Comparison of ENCODE assay signal across 8 cellular contexts in genomic region chr10:72273410-72274212, GRCh38. TPM values are rescaled to one million over a fixed set of nuclear protein-coding genes. Genes with fewer than 3 reads are reported as not detected.
A peak's percentile ranks its signal among the peaks of the same experiment; 100 is the strongest.
DNase-seq lines count a peak whose midpoint lies in the region; ATAC-seq and TF ChIP-seq lines count a peak whose summit lies in the region.

Gene DDIT4 (plus strand): TSS chr10:72273924. CDS start chr10:72274217, 293 bp downstream.

- ATAC-seq in HG02870 (IDR thresholded peaks at IDR 0.05; ENCODE audit: unreplicated experiment) (peak; percentile 84), heart right ventricle (peak; percentile 90 to 95 (median 94)), upper lobe of right lung (peak; percentile 94)

- in situ Hi-C loops in GM13976 (cut with MboI; ENCODE audit: low sequenced_read_pairs, unreplicated experiment) = loop anchor here (10.0 kb wide), 1 partner anchor 61 kb away; no protein-coding TSS in a partner anchor

- 0 to 1% methylated on average over 64 to 67 of the region's 67 CpGs for WGBS in heart right ventricle, 2 donors

- H3K4me1 ChIP-seq in heart right ventricle = peaks cover 0 to 52% (median 45%) of the 10 kb centered on the region in 9 donors
- H3K4me1 ChIP-seq in upper lobe of right lung = peaks cover 28% of the 10 kb centered on the region

- H3K9me3 ChIP-seq in heart right ventricle (no peaks in the 10 kb centered on the region), upper lobe of right lung (no peaks in the 10 kb centered on the region)

- H3K4me3 ChIP-seq in heart right ventricle (peak within 1 kb of the TSS; percentile 55 to 96 (median 82)), upper lobe of right lung (peak within 1 kb of the TSS; percentile 95)

- no peaks in the 10 kb centered on the region for H3K27me3 ChIP-seq in heart right ventricle
- H3K27me3 ChIP-seq in upper lobe of right lung = no peaks in the 10 kb centered on the region

- H3K36me3 ChIP-seq in heart right ventricle = peaks cover 0 to 24% (median 11%) of the 10 kb centered on the region in 9 donors
- peaks cover 20% of the 10 kb centered on the region for H3K36me3 ChIP-seq in upper lobe of right lung

- TF ChIP-seq CTCF in GM13976 (IDR thresholded peaks at IDR 0.05; ENCODE audit: borderline replicate concordance, control extremely low read depth, extremely low read depth, insufficient read depth, missing control alignments) = no peak
- no peak for TF ChIP-seq CTCF in heart right ventricle (IDR thresholded peaks at IDR 0.05)
- TF ChIP-seq CTCF in upper lobe of right lung (IDR thresholded peaks at IDR 0.05) = no peak

- DNase-seq in GM13976 (ENCODE audit: low spot score) (peak; percentile 100), NCI-H146 treated with DMSO at 0.1 percent for 48 hours (lab: John Stamatoyannopoulos, UW; ENCODE audit: unreplicated experiment) (peak; percentile 96), amniotic epithelial cell (ENCODE audit: low read depth) (peak; percentile 99), heart right ventricle (peak; percentile 99 to 100), posterior vena cava (ENCODE audit: low spot score) (peak; percentile 100), upper lobe of right lung (peak; percentile 100)

- intact Hi-C loops in T-helper 1 cell treated with Interleukin-12 subunit alpha and Interleukin-12 subunit beta and Interleukin-4 antibody, amounts not matched to agents 30 ng/mL and 1 ng/mL, for 36 hours (cut with micrococcal nuclease) = loop anchor here (1.0 to 5.0 kb wide), 13 partner anchors 12 to 419 kb away; partner anchors contain the start of genes ANAPC16, ASCC1, MCU and SPOCK2
- intact Hi-C loops in heart right ventricle (cut with DNase I) = loop anchor here in 8 of 10 donors (1.0 to 5.0 kb wide), 14 partner anchors 13 to 64 kb away; partner anchors contain the start of genes ANAPC16 (in 4 of the 8) and ASCC1 (in 4 of the 8)
- intact Hi-C loops in posterior vena cava (cut with DNase I) = loop anchor here in 1 of 2 donors (2.0 kb wide), 1 partner anchor 25 kb away; no protein-coding TSS in a partner anchor
- intact Hi-C loops in upper lobe of right lung (cut with DNase I) = no loop called here

- peak within 1 kb of the TSS; percentile 93 to 100 (median 98) for H3K27ac ChIP-seq in heart right ventricle
- peak within 1 kb of the TSS; percentile 94 for H3K27ac ChIP-seq in upper lobe of right lung

RNA-seq across cellular contexts. Expression of gene DDIT4, which starts in this region (rescaled TPM):
- total RNA-seq in T-helper 1 cell treated with Interleukin-12 subunit alpha and Interleukin-12 subunit beta and Interleukin-4 antibody, amounts not matched to agents 30 ng/mL and 1 ng/mL, for 36 hours = 202 and 211 TPM in 2 replicates
- total RNA-seq in heart right ventricle (100 to 1,000 TPM in 1 of 10 donors, 10 to 100 TPM in 9; 13.6 to 102 (median 30.2) TPM), posterior vena cava (100 to 1,000 TPM; 208 to 244 TPM), upper lobe of right lung (200 TPM)
- polyA plus RNA-seq in heart right ventricle = 100 to 1,000 TPM in 1 of 2 donors, 10 to 100 TPM in 1; 64.7 to 135 TPM

Comparison
In these comparisons a context has a peak if more than half of its experiments do, and no peak if none do; other contexts are left out.
1. Peak in every context shown above with its lines: DNase-seq, ATAC-seq, H3K4me3 ChIP-seq and H3K27ac ChIP-seq.